Comparison of ENCODE assay signal across 8 cellular contexts in the genomic region with DNA sequence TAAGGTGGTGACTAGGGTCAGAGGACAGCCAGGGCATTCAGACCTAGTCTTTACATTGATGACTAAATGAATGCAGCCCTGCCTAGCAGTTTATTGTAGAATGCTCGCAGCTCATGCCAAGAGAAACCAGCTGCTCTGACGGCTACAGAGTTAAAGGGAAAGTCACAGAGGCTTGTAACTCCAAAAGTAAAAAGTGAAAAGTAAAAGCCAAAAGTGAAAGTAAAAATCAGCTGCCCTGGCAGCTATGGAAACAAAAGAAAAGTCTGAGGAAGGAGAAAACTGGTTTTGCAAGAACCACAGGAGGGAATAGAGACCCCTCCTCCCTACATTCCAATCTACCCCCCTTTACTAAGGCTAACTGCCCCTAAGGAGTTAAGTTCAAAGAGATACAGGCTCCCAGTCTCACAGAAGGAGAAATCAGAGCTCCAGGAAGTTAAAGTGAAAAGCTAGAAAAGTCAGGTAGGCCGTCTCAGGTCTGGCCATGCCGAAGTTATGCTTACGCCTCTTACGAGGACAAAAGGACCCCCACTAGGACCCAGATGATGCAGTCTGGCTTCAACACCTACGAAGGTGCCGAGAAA. TPM values are rescaled to one million over a fixed set of nuclear protein-coding genes. Genes with fewer than 3 reads are reported as not detected.
DNase-seq lines count a peak whose midpoint lies in the region; ATAC-seq lines count a peak whose summit lies in the region.

No MANE protein-coding gene starts in this region.

- ATAC-seq in HG03432 (IDR thresholded peaks at IDR 0.05; ENCODE audit: unreplicated experiment) = peak; percentile 37

- H3K4me1 ChIP-seq in skeletal muscle satellite cell (ENCODE audit: control insufficient read depth, insufficient read depth, low read length) (peaks cover 8% of the 10 kb centered on the region), HAP-1 (no peaks in the 10 kb centered on the region)

- DNase-seq in activated naive CD8-positive, alpha-beta T cell treated with anti-CD3 and anti-CD28 coated beads for 36 hours = no peak
- DNase-seq in iPS DF 4.7 (ENCODE audit: extremely low read depth, low spot score) (peak; percentile 41), HAP-1 (ENCODE audit: low spot score in 2 of 2) (no peak), NCI-H2227 treated with DMSO at 0.1 percent for 48 hours (lab: John Stamatoyannopoulos, UW) (no peak)
- DNase-seq in activated CD4-positive, alpha-beta T cell treated with anti-CD3 and anti-CD28 coated beads for 48 hours = no peak
- DNase-seq in activated CD8-positive, alpha-beta memory T cell treated with anti-CD3 and anti-CD28 coated beads, Interleukin-2, amount 50 U/mL, for 4 hours = no peak

- H3K9me3 Mint-ChIP-seq in activated naive CD8-positive, alpha-beta T cell treated with anti-CD3 and anti-CD28 coated beads for 36 hours = no peaks in the 10 kb centered on the region

- peak overlapping the region; percentile 84 for H3K4me2 ChIP-seq in skeletal muscle satellite cell (ENCODE audit: low read length)

- H3K27me3 ChIP-seq in skeletal muscle satellite cell (ENCODE audit: control insufficient read depth, insufficient read depth, low read length) = peaks cover 3% of the 10 kb centered on the region
- H3K27me3 ChIP-seq in HAP-1 (ENCODE audit: low read depth) = peaks cover 11% of the 10 kb centered on the region; the same call in 1 of the 2 replicates

- H3K4me1 Mint-ChIP-seq in activated naive CD8-positive, alpha-beta T cell treated with anti-CD3 and anti-CD28 coated beads for 36 hours = peaks cover 19% of the 10 kb centered on the region

- H3K36me3 ChIP-seq in skeletal muscle satellite cell (ENCODE audit: insufficient read depth, low read length) = no peaks in the 10 kb centered on the region
- no peaks in the 10 kb centered on the region for H3K36me3 ChIP-seq in HAP-1 (replicated peaks)

- peak overlapping the region; percentile 62 for H3K4me3 ChIP-seq in skeletal muscle satellite cell (ENCODE audit: low read length)
- no peak overlapping the region for H3K4me3 ChIP-seq in HAP-1

- H3K4me3 Mint-ChIP-seq in activated naive CD8-positive, alpha-beta T cell treated with anti-CD3 and anti-CD28 coated beads for 36 hours = peak overlapping the region; percentile 68

- H3K27me3 Mint-ChIP-seq in activated naive CD8-positive, alpha-beta T cell treated with anti-CD3 and anti-CD28 coated beads for 36 hours = no peaks in the 10 kb centered on the region

- H3K27ac Mint-ChIP-seq in activated naive CD8-positive, alpha-beta T cell treated with anti-CD3 and anti-CD28 coated beads for 36 hours = peak overlapping the region; percentile 94

- in situ Hi-C loops in HAP-1 (cut with MboI; ENCODE audit: low sequenced_read_pairs) = no loop called here

- H3K9me3 ChIP-seq in skeletal muscle satellite cell (replicated peaks; ENCODE audit: low read length) (no peaks in the 10 kb centered on the region), HAP-1 (no peaks in the 10 kb centered on the region)

- H3K36me3 Mint-ChIP-seq in activated naive CD8-positive, alpha-beta T cell treated with anti-CD3 and anti-CD28 coated beads for 36 hours = no peaks in the 10 kb centered on the region

- H3K9ac ChIP-seq in skeletal muscle satellite cell (ENCODE audit: low read depth, low read length) = peak overlapping the region; percentile 67

RNA-seq across cellular contexts. Expression of gene GAGE10, which starts 6.0 kb away (rescaled TPM):
- total RNA-seq in activated naive CD8-positive, alpha-beta T cell treated with anti-CD3 and anti-CD28 coated beads for 36 hours = not detected
- total RNA-seq in skeletal muscle satellite cell (2012; rRNA removed) = not detected in 2 replicates

RNA-seq across cellular contexts. Expression of gene GAGE12J, which starts 12.3 kb away (rescaled TPM):
- total RNA-seq in activated naive CD8-positive, alpha-beta T cell treated with anti-CD3 and anti-CD28 coated beads for 36 hours = not detected
- total RNA-seq in skeletal muscle satellite cell (2012; rRNA removed) = not detected in 2 replicates

RNA-seq across cellular contexts. Expression of gene GAGE13, which starts 21.9 kb away (rescaled TPM):
- not detected for total RNA-seq in activated naive CD8-positive, alpha-beta T cell treated with anti-CD3 and anti-CD28 coated beads for 36 hours
- not detected in 2 replicates for total RNA-seq in skeletal muscle satellite cell (2012; rRNA removed)

RNA-seq across cellular contexts. Expression of gene PPP1R3F, which starts 39.9 kb away (rescaled TPM):
- total RNA-seq in activated naive CD8-positive, alpha-beta T cell treated with anti-CD3 and anti-CD28 coated beads for 36 hours = 1 to 10 TPM; 2.1 to 2.5 TPM
- total RNA-seq in skeletal muscle satellite cell (2012; rRNA removed) = 1.3 and 1.7 TPM in 2 replicates

RNA-seq across cellular contexts. Expression of gene FOXP3, which starts 45.0 kb away (rescaled TPM):
- total RNA-seq in activated naive CD8-positive, alpha-beta T cell treated with anti-CD3 and anti-CD28 coated beads for 36 hours = 10 to 100 TPM; 11.2 to 11.9 TPM
- total RNA-seq in skeletal muscle satellite cell (2012; rRNA removed) = under 0.01 TPM in 1 of 2 replicates, not detected in the other
